ENCODE assay signal across 13 cellular contexts in the genomic region with DNA sequence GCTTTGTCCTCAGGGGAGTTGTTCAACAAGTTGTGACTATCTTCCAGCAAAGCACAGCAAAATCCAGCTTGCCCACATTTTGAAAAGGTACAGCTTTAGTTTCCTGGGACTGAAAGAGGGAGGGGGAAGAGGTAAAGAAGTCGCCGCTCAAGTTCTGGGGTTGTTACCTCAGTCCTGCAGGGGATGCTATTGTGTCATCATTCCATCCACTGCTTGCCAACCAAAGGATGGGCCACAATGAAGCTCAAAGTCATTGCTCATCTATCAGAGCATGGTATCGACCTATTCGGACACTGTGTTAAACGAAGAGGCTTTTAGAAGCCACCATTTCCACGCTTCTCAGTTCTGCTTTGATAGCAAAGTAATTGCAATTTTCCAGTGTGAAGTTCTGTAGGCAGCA. TPM values are rescaled to one million over a fixed set of nuclear protein-coding genes. Genes with fewer than 3 reads are reported as not detected.
DNase-seq lines count a peak whose midpoint lies in the region; ATAC-seq, FAIRE-seq and TF ChIP-seq lines count a peak whose summit lies in the region.
"Had no signal": no experiment of that assay in that cellular context is flagged by ENCODE, and none has a peak within 500 bp of the region (broad histone marks: within the 10 kb centered on the region; RNA-seq: fewer than 3 reads in every experiment).

No MANE protein-coding gene starts in this region.

- no peaks in the 10 kb centered on the region for H3K4me1 ChIP-seq in BE2C
- H3K4me1 ChIP-seq in GM23338 (ENCODE audit: insufficient read depth): peaks cover 28% of the 10 kb centered on the region
- H3K4me1 ChIP-seq in CD8-positive, alpha-beta T cell (ENCODE audit: insufficient read depth, low read length): no peaks in the 10 kb centered on the region
- no peaks in the 10 kb centered on the region for H3K4me1 ChIP-seq in tibial artery

- H3K27ac Mint-ChIP-seq in GM23338: no peak overlapping the region
- H3K27ac Mint-ChIP-seq in CD8-positive, alpha-beta T cell: no peak overlapping the region

- CTCF ChIA-PET in CD8-positive, alpha-beta T cell (lab: Charles Lee): no interaction called here

- H3K9me3 Mint-ChIP-seq in GM23338: no peaks in the 10 kb centered on the region
- H3K9me3 Mint-ChIP-seq in CD8-positive, alpha-beta T cell: no peaks in the 10 kb centered on the region

- FAIRE-seq in D721Med (lab: Jason Lieb, UNC): no peak

- H3F3A ChIP-seq in GM23338 (replicated peaks; ENCODE audit: low read depth) (no peaks in the 10 kb centered on the region), SU-DHL-6 (ENCODE audit: insufficient read depth) (no peaks in the 10 kb centered on the region)

- H3K27ac ChIP-seq in GM23338 (ENCODE audit: low read depth) (no peak overlapping the region), SU-DHL-6 (ENCODE audit: low read depth, low read length) (no peak overlapping the region), tibial artery (no peak overlapping the region)
- H3K27ac ChIP-seq in CD8-positive, alpha-beta T cell (ENCODE audit: low read depth, low read length): no peak overlapping the region

- H3K9ac ChIP-seq in SU-DHL-6 (ENCODE audit: low read length): no peak overlapping the region

- H3K9me3 ChIP-seq in BE2C (no peaks in the 10 kb centered on the region), SU-DHL-6 (ENCODE audit: insufficient read depth, low read length) (no peaks in the 10 kb centered on the region), tibial artery (no peaks in the 10 kb centered on the region)
- no peaks in the 10 kb centered on the region for H3K9me3 ChIP-seq in CD8-positive, alpha-beta T cell (ENCODE audit: low read length)

- H3K36me3 ChIP-seq in BE2C (no peaks in the 10 kb centered on the region), GM23338 (ENCODE audit: insufficient read depth) (no peaks in the 10 kb centered on the region), SU-DHL-6 (ENCODE audit: low read length) (no peaks in the 10 kb centered on the region), tibial artery (no peaks in the 10 kb centered on the region)
- no peaks in the 10 kb centered on the region for H3K36me3 ChIP-seq in CD8-positive, alpha-beta T cell (ENCODE audit: insufficient read depth, low read length)

- peaks cover 41% of the 10 kb centered on the region for H3K4me1 Mint-ChIP-seq in GM23338
- no peaks in the 10 kb centered on the region for H3K4me1 Mint-ChIP-seq in CD8-positive, alpha-beta T cell (ENCODE audit: low read depth)

- H3K79me2 ChIP-seq in GM23338 (replicated peaks; ENCODE audit: insufficient read depth) (no peaks in the 10 kb centered on the region), SU-DHL-6 (ENCODE audit: insufficient read depth, low read length) (no peaks in the 10 kb centered on the region)

- ATAC-seq in GM23338: peak; percentile 95
- no peak for ATAC-seq in CD8-positive, alpha-beta T cell

- H4K20me1 ChIP-seq in GM23338 (replicated peaks; ENCODE audit: insufficient read depth) (no peaks in the 10 kb centered on the region), SU-DHL-6 (ENCODE audit: low read depth, low read length) (no peaks in the 10 kb centered on the region)

- intact Hi-C loops in CD8-positive, alpha-beta T cell (cut with DNase I, micrococcal nuclease): no loop called here
- intact Hi-C loops in tibial artery (cut with DNase I; ENCODE audit: low total_unique reads): no loop called here

- H3K27me3 ChIP-seq in BE2C: no peaks in the 10 kb centered on the region
- H3K27me3 ChIP-seq in GM23338 (ENCODE audit: insufficient read depth): no peaks in the 10 kb centered on the region
- H3K27me3 ChIP-seq in SU-DHL-6 (ENCODE audit: low read length): no peaks in the 10 kb centered on the region
- H3K27me3 ChIP-seq in CD8-positive, alpha-beta T cell (ENCODE audit: insufficient read depth, low read length): no peaks in the 10 kb centered on the region
- H3K27me3 ChIP-seq in tibial artery: no peaks in the 10 kb centered on the region

- H3K36me3 Mint-ChIP-seq in GM23338 (ENCODE audit: low read depth): peaks cover 6% of the 10 kb centered on the region; the same call in 1 of the 3 replicates
- H3K36me3 Mint-ChIP-seq in CD8-positive, alpha-beta T cell: no peaks in the 10 kb centered on the region

- H2AFZ ChIP-seq in GM23338: no peak overlapping the region
- H2AFZ ChIP-seq in SU-DHL-6 (ENCODE audit: low read depth, low read length, severe bottlenecking): no peak overlapping the region

- H3K4me3 Mint-ChIP-seq in GM23338: no peak overlapping the region
- no peak overlapping the region for H3K4me3 Mint-ChIP-seq in CD8-positive, alpha-beta T cell

- H3K4me3 ChIP-seq in BE2C (ENCODE audit: low read depth, low read length) (no peak overlapping the region), GM23338 (no peak overlapping the region), SU-DHL-6 (ENCODE audit: insufficient read depth, low read length, poor library complexity, severe bottlenecking) (no peak overlapping the region), tibial artery (no peak overlapping the region)
- no peak overlapping the region for H3K4me3 ChIP-seq in CD8-positive, alpha-beta T cell (ENCODE audit: low read depth, low read length)

- peaks cover 1% of the 10 kb centered on the region for H3K27me3 Mint-ChIP-seq in GM23338 (ENCODE audit: insufficient read depth, low read depth, poor library complexity)
- peaks cover 20% of the 10 kb centered on the region for H3K27me3 Mint-ChIP-seq in CD8-positive, alpha-beta T cell (ENCODE audit: low read depth)

- peak; percentile 14 for DNase-seq in BE2C
- DNase-seq in GM23338 (ENCODE audit: low spot score): peak; percentile 84
- DNase-seq in iPS-NIHi11 (ENCODE audit: low spot score): peak; percentile 69
- DNase-seq in D721Med (ENCODE audit: insufficient read length, low spot score): no peak
- no peak for DNase-seq in CD8-positive, alpha-beta T cell
- no peak for DNase-seq in DMS153 (lab: John Stamatoyannopoulos, UW)
- DNase-seq in tibial artery: no peak
- DNase-seq: cortex of kidney, DMS79 treated with DMSO at 0.1 percent for 48 hours, NCI-H2107 had no signal

- POLR2A ChIA-PET in CD8-positive, alpha-beta T cell (lab: Charles Lee): no interaction called here

- H3K4me2 ChIP-seq in GM23338 (no peak overlapping the region), SU-DHL-6 (ENCODE audit: low read depth, low read length, poor library complexity, severe bottlenecking) (no peak overlapping the region)

- H3K9me2 ChIP-seq in GM23338 (ENCODE audit: insufficient read depth): no peaks in the 10 kb centered on the region
- no peaks in the 10 kb centered on the region for H3K9me2 ChIP-seq in SU-DHL-6 (replicated peaks; ENCODE audit: insufficient read depth, low read length)

- TF ChIP-seq CTCF in BE2C (IDR thresholded peaks at IDR 0.05; ENCODE audit: low read depth, low read length) (peak; percentile 59), GM23338 (conservative IDR thresholded peaks at IDR 0.05; ENCODE audit: low read depth in 2 of 2) (peak; percentile 87 to 99), SU-DHL-6 (IDR thresholded peaks at IDR 0.05; ENCODE audit: insufficient read depth, low read length, poor library complexity, severe bottlenecking) (peak; percentile 20), D721Med (IDR thresholded peaks at IDR 0.05; ENCODE audit: insufficient read depth, missing control alignments) (no peak), tibial artery (IDR thresholded peaks at IDR 0.05) (no peak)
- no peak for TF ChIP-seq CTCF in CD8-positive, alpha-beta T cell (IDR thresholded peaks at IDR 0.05)

TF ChIP-seq in GM23338, 12 proteins besides CTCF, POLR2A, EP300 and RAD21:
- no peak for TF ChIP-seq ZNF331 (CRISPR knock-in tag; IDR thresholded peaks at IDR 0.05; ENCODE audit: low read depth)

RNA-seq across cellular contexts. Expression of a gene that starts 34.3 kb away (rescaled TPM):
- 19.5 TPM for polyA plus RNA-seq in BE2C (2012; ENCODE audit: insufficient read depth, insufficient read length, low read depth)
- 3.1 TPM in 1 of 2 replicates, not detected in the other for total RNA-seq in GM23338 (2014; rRNA removed; shearing (Covaris generic))
- polyA plus RNA-seq in GM23338 (2016; fragmentation: Nextera tagmentation; extraction: Ambion mirVana): 4.8 and 7.0 TPM in 2 replicates
- total RNA-seq in CD8-positive, alpha-beta T cell: not detected
- total RNA-seq: pulmonary artery endothelial cell; T-helper 1 cell treated with Interleukin-12 subunit alpha and Interleukin-12 subunit beta and Interleukin-4 antibody, amounts not matched to agents 30 ng/mL and 1 ng/mL, for 36 hours had no signal

Comparison
In these comparisons a context has a peak if more than half of its experiments do, and no peak if none do; other contexts are left out.
1. DNase-seq: peak in BE2C (single experiment), GM23338 (single experiment) and iPS-NIHi11 (single experiment); none in D721Med (single experiment), CD8-positive, alpha-beta T cell (0 of 7), DMS153 (single experiment) and tibial artery (0 of 2).
2. CTCF ChIP-seq: peak in BE2C (single experiment), GM23338 (2 of 2) and SU-DHL-6 (single experiment); none in D721Med (single experiment), CD8-positive, alpha-beta T cell (single experiment) and tibial artery (0 of 2).